In the genomic region with DNA sequence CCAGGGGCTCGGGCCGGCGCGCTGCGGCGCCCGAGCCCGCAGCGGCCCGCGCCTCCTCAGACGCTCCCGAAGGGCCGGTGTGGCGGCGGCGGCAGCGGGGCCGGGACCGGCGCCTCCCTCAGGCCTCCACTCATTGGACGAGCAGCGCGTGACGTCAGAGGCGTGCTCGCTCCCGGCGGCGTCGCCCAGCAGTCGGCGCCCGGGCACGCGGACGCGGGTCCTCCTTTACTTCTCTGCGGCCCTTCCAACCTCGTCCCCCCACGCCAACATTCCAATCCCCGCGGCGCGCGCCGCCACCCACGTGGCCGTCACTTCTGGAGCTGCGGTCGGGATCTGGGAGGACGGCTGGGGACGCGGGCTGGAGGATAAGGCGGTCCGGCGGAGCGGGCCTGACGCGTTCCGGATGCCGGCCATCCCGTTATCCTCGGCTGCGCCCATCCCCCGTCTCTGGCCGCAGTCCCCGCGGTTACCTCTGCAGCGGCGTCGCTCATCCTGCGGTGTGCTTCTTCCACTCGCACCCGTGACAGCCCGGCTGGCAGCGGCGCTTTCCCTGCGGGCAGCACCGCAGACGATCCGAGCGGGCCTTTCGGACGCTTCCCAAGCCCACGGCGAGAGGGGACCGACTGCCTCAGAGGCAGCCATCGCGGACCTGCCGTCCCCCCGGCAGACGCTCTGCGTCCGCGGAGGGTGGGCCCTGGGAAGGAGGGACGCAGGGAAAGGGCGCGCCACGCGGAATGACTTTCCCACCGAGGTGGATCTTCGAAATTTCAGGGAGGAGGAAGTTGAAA, we compare ENCODE assay signal across 8 cellular contexts. TPM values are rescaled to one million over a fixed set of nuclear protein-coding genes. Genes with fewer than 3 reads are reported as not detected.
DNase-seq lines count a peak whose midpoint lies in the region; TF ChIP-seq lines count a peak whose summit lies in the region.

A gene with protein sequence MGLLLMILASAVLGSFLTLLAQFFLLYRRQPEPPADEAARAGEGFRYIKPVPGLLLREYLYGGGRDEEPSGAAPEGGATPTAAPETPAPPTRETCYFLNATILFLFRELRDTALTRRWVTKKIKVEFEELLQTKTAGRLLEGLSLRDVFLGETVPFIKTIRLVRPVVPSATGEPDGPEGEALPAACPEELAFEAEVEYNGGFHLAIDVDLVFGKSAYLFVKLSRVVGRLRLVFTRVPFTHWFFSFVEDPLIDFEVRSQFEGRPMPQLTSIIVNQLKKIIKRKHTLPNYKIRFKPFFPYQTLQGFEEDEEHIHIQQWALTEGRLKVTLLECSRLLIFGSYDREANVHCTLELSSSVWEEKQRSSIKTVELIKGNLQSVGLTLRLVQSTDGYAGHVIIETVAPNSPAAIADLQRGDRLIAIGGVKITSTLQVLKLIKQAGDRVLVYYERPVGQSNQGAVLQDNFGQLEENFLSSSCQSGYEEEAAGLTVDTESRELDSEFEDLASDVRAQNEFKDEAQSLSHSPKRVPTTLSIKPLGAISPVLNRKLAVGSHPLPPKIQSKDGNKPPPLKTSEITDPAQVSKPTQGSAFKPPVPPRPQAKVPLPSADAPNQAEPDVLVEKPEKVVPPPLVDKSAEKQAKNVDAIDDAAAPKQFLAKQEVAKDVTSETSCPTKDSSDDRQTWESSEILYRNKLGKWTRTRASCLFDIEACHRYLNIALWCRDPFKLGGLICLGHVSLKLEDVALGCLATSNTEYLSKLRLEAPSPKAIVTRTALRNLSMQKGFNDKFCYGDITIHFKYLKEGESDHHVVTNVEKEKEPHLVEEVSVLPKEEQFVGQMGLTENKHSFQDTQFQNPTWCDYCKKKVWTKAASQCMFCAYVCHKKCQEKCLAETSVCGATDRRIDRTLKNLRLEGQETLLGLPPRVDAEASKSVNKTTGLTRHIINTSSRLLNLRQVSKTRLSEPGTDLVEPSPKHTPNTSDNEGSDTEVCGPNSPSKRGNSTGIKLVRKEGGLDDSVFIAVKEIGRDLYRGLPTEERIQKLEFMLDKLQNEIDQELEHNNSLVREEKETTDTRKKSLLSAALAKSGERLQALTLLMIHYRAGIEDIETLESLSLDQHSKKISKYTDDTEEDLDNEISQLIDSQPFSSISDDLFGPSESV (minus strand): TSS at position 81 of the 788 bp plus-strand sequence. CDS start 213 bp downstream, outside the sequence.

- peak within 1 kb of the TSS; percentile 87 to 97 (median 92) for H3K27ac Mint-ChIP-seq in nephron
- peak within 1 kb of the TSS; percentile 84 for H3K27ac Mint-ChIP-seq in stimulated activated naive CD8-positive, alpha-beta T cell treated with anti-CD3 and anti-CD28 coated beads, Interleukin-15, Interleukin-2, amounts not matched to agents 100 ng/mL and 50 ng/mL, for 24 hours

- peaks cover 21% of the 10 kb centered on the region for H3K4me1 Mint-ChIP-seq in nephron
- peaks cover 32% of the 10 kb centered on the region for H3K4me1 Mint-ChIP-seq in stimulated activated naive CD8-positive, alpha-beta T cell treated with anti-CD3 and anti-CD28 coated beads, Interleukin-15, Interleukin-2, amounts not matched to agents 100 ng/mL and 50 ng/mL, for 24 hours (ENCODE audit: low read depth)

- H3K4me3 ChIP-seq in fibroblast of the aortic adventitia (ENCODE audit: low read depth, low read length): peak within 1 kb of the TSS; percentile 89

- peaks cover 27% of the 10 kb centered on the region for H3K27me3 Mint-ChIP-seq in nephron (ENCODE audit: low read depth)
- peaks cover 36% of the 10 kb centered on the region for H3K27me3 Mint-ChIP-seq in stimulated activated naive CD8-positive, alpha-beta T cell treated with anti-CD3 and anti-CD28 coated beads, Interleukin-15, Interleukin-2, amounts not matched to agents 100 ng/mL and 50 ng/mL, for 24 hours

- DNase-seq in ELF-1 (ENCODE audit: low read depth, low spot score) (peak; percentile 94), H4 (ENCODE audit: low spot score) (peak; percentile 90), LoVo (ENCODE audit: low spot score) (peak; percentile 94), SHP77 treated with DMSO at 0.1 percent for 48 hours (lab: John Stamatoyannopoulos, UW) (peak; percentile 68), fibroblast of the aortic adventitia (ENCODE audit: low read depth) (peak; percentile 89)
- peak; percentile 97 for DNase-seq in activated effector memory CD4-positive, alpha-beta T cell treated with anti-CD3 and anti-CD28 coated beads, Interleukin-2, amount 50 U/mL, for 16 hours

- no peak for TF ChIP-seq CTCF in fibroblast of the aortic adventitia (IDR thresholded peaks at IDR 0.05; ENCODE audit: insufficient read depth, low read length)
- TF ChIP-seq CTCF in nephron (IDR thresholded peaks at IDR 0.05; ENCODE audit: unreplicated experiment in 3 of 3): no peak

- no peaks in the 10 kb centered on the region for H3K9me3 Mint-ChIP-seq in nephron
- no peaks in the 10 kb centered on the region for H3K9me3 Mint-ChIP-seq in stimulated activated naive CD8-positive, alpha-beta T cell treated with anti-CD3 and anti-CD28 coated beads, Interleukin-15, Interleukin-2, amounts not matched to agents 100 ng/mL and 50 ng/mL, for 24 hours

- H3K36me3 Mint-ChIP-seq in nephron (ENCODE audit: low read depth): peaks cover 3% of the 10 kb centered on the region
- peaks cover 16% of the 10 kb centered on the region for H3K36me3 Mint-ChIP-seq in stimulated activated naive CD8-positive, alpha-beta T cell treated with anti-CD3 and anti-CD28 coated beads, Interleukin-15, Interleukin-2, amounts not matched to agents 100 ng/mL and 50 ng/mL, for 24 hours (ENCODE audit: low read depth)

- H3K4me3 Mint-ChIP-seq in nephron: peak within 1 kb of the TSS; percentile 93 to 98 (median 94)
- peak within 1 kb of the TSS; percentile 92 for H3K4me3 Mint-ChIP-seq in stimulated activated naive CD8-positive, alpha-beta T cell treated with anti-CD3 and anti-CD28 coated beads, Interleukin-15, Interleukin-2, amounts not matched to agents 100 ng/mL and 50 ng/mL, for 24 hours

RNA-seq across cellular contexts. Expression of the gene that starts here (rescaled TPM):
- total RNA-seq in H4 (2014; rRNA removed; shearing (Covaris generic)): 9.5 and 11.0 TPM in 2 replicates
- total RNA-seq in fibroblast of the aortic adventitia (ENCODE audit: low replicate concordance): 24.2 and 42.2 TPM in 2 replicates

Comparison
In these comparisons a context has a peak if more than half of its experiments do, and no peak if none do; other contexts are left out.
1. Peak in every context shown above with its lines: DNase-seq and H3K4me3 ChIP-seq.